8 cellular contexts compared by ENCODE assay signal in the genomic region with DNA sequence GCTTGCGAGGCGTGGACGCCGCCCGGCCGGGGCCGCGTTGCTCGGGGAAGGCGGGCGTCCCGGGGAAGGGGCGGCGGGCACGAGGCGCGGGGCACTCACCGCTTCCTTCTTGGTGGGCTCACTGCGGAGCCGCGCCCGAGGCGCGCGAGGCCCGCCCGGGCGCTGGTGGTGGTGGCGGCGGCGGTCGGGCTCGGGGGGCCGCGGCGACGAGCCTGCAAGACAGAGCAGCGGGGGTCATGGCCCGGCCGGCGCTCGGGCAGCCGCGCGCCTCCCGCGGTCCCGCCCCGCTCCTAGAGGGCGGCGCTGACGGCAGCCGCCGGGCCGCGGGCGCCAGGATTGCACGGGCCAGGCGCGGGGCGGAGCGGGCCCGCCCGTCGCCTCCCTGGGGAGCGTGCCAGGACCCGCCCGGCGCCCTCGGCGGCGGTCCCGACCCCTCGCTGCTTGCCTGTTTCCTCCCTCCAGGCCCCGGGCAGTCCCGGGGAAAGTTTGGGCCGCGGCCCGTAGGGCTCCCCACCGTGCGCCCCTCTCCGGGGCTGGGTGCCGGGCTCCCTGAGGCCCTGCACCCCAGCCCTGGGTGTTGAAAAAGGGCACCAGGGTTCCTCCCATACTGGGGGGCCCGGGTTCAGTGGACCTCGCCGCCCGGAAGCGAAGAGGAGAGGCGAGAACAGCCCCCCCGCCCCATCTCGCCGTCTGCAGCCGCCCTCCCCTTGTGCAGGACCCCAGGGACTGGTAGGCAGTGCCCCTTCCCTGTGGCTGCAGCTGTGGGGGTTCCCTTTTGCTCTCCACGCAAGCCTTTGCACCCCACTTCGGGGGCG. TPM values are rescaled to one million over a fixed set of nuclear protein-coding genes. Genes with fewer than 3 reads are reported as not detected.
A peak's percentile ranks its signal among the peaks of the same experiment; 100 is the strongest.
DNase-seq lines count a peak whose midpoint lies in the region; ATAC-seq and TF ChIP-seq lines count a peak whose summit lies in the region.

A gene (minus strand): TSS at position 270 of the 815 bp plus-strand sequence. CDS start 15,879 bp downstream, outside the sequence.

- no peaks in the 10 kb centered on the region for H3K9me3 Mint-ChIP-seq in H9

- no peak within 1 kb of the TSS for H4K91ac ChIP-seq in H9 (ENCODE audit: insufficient read length, low read depth, low read length)

- H3K36me3 Mint-ChIP-seq in H9 (ENCODE audit: insufficient read depth in 1 of 3, low read depth in 3 of 3): no peaks in the 10 kb centered on the region; a peak in 1 of 7 replicates

- peaks cover 8% of the 10 kb centered on the region for H3K23me2 ChIP-seq in H9 (ENCODE audit: insufficient read length, low read depth, low read length, poor library complexity, severe bottlenecking)

- H3K36me3 ChIP-seq in OCI-LY3 (replicated peaks; ENCODE audit: low read depth, low read length): no peaks in the 10 kb centered on the region
- no peaks in the 10 kb centered on the region for H3K36me3 ChIP-seq in lung (ENCODE audit: control insufficient read depth in 2 of 2, insufficient read depth in 2 of 2, low read length in 2 of 2)
- no peaks in the 10 kb centered on the region for H3K36me3 ChIP-seq in transverse colon

- H3K56ac ChIP-seq in H9 (ENCODE audit: insufficient read length, low read depth, low read length): no peak within 1 kb of the TSS

- no peak within 1 kb of the TSS for H4K8ac ChIP-seq in H9 (replicated peaks; ENCODE audit: insufficient read length, low read depth, low read length)

- no peak within 1 kb of the TSS for H4K5ac ChIP-seq in H9 (ENCODE audit: insufficient read length, low read depth, low read length)

- H3K4me2 ChIP-seq in H9 (ENCODE audit: insufficient read depth, insufficient read length, low read length) (peak within 1 kb of the TSS; percentile 34), OCI-LY3 (ENCODE audit: low read length) (peak within 1 kb of the TSS; percentile 55)

- no CpG with 5 or more reads among the region's 96 CpGs for WGBS in H9 (ENCODE audit: extremely low coverage, insufficient read length, low lambda C conversion rate)
- WGBS in lung, 2 donors: 6 to 11% methylated on average over 42 to 96 of the region's 96 CpGs
- 7% methylated on average over 60 of the region's 96 CpGs; no CpG with 5 or more reads in 1 of the 2 donors for WGBS in transverse colon (ENCODE audit: low coverage in 1 of 2), 2 donors

- DNase-seq in DMS53 (lab: John Stamatoyannopoulos, UW) (peak; percentile 74), DMS53 treated with DMSO at 0.1 percent for 48 hours (lab: John Stamatoyannopoulos, UW; ENCODE audit: unreplicated experiment) (no peak), H9 (no peak), dorsolateral prefrontal cortex (no peak), lung (ENCODE audit: low spot score) (no peak), transverse colon (peak; percentile 64)

- peaks cover 34% of the 10 kb centered on the region for H3K27me3 Mint-ChIP-seq in H9 (ENCODE audit: low read depth)

- H2AK5ac ChIP-seq in H9 (ENCODE audit: insufficient read length, low read length): no peak within 1 kb of the TSS

- no peak within 1 kb of the TSS for H2BK120ac ChIP-seq in H9 (ENCODE audit: low read depth, low read length, poor library complexity, severe bottlenecking)

- H3K18ac ChIP-seq in H9 (ENCODE audit: insufficient read length, low read depth, low read length): no peak within 1 kb of the TSS

- no peak within 1 kb of the TSS for H2BK5ac ChIP-seq in H9 (ENCODE audit: insufficient read length, low read length)

- H2BK12ac ChIP-seq in H9 (ENCODE audit: insufficient read length, low read depth, low read length): no peak within 1 kb of the TSS

- H3K4me3 ChIP-seq in OCI-LY3 (ENCODE audit: low read length) (no peak within 1 kb of the TSS; the same call in 1 of the 2 replicates), dorsolateral prefrontal cortex (peak within 1 kb of the TSS; percentile 7 to 67 (median 49)), lung (peak within 1 kb of the TSS; percentile 23), transverse colon (peak within 1 kb of the TSS; percentile 44 to 57 (median 49))

- ATAC-seq in lung (ENCODE audit: insufficient read depth, low FRiP score): peak; percentile 58
- no peak for ATAC-seq in HG03025 (IDR thresholded peaks at IDR 0.05; ENCODE audit: low FRiP score, unreplicated experiment)

- intact Hi-C loops in dorsolateral prefrontal cortex (cut with DNase I) (no loop called here), transverse colon (cut with DNase I; ENCODE audit: low total_unique reads) (no loop called here)

- no peak within 1 kb of the TSS for H3K4ac ChIP-seq in H9 (ENCODE audit: low read depth, low read length)

- no peak for TF ChIP-seq POLR2A in transverse colon (IDR thresholded peaks at IDR 0.05)

- H3K27ac ChIP-seq in H9 (ENCODE audit: insufficient read length, low read depth, low read length): no peak within 1 kb of the TSS
- H3K27ac ChIP-seq in OCI-LY3 (ENCODE audit: low read length): no peak within 1 kb of the TSS
- no peak within 1 kb of the TSS for H3K27ac ChIP-seq in dorsolateral prefrontal cortex
- H3K27ac ChIP-seq in lung (ENCODE audit: low read depth in 1 of 2, low read length in 1 of 2): no peak within 1 kb of the TSS
- H3K27ac ChIP-seq in transverse colon: peak within 1 kb of the TSS in 2 of 4 donors; percentile 47 to 50

- no peak for TF ChIP-seq CTCF in H9 (conservative IDR thresholded peaks at IDR 0.05)
- no peak for TF ChIP-seq CTCF in OCI-LY3 (IDR thresholded peaks at IDR 0.05; ENCODE audit: low read depth, low read length)
- TF ChIP-seq CTCF in dorsolateral prefrontal cortex (IDR thresholded peaks at IDR 0.05 in 54 of 56, conservative IDR thresholded peaks at IDR 0.05 in 2 of 56; ENCODE audit: low read depth in 1 of 56, partially characterized antibody in 56 of 56): no peak
- no peak for TF ChIP-seq CTCF in lung (IDR thresholded peaks at IDR 0.05; ENCODE audit: control extremely low read depth, extremely low read depth)
- TF ChIP-seq CTCF in transverse colon (IDR thresholded peaks at IDR 0.05): no peak

- no peak within 1 kb of the TSS for H3K14ac ChIP-seq in H9 (ENCODE audit: insufficient read depth, low read length)

- no peaks in the 10 kb centered on the region for H3K79me1 ChIP-seq in H9 (ENCODE audit: insufficient read depth, low read depth, low read length, poor library complexity, severe bottlenecking)

- H3K9ac ChIP-seq in H9 (ENCODE audit: extremely low read depth, insufficient read length, low read length) (no peak within 1 kb of the TSS), OCI-LY3 (ENCODE audit: low read length) (no peak within 1 kb of the TSS)

- TF ChIP-seq EP300 in transverse colon (IDR thresholded peaks at IDR 0.05; ENCODE audit: low read depth): no peak

- H3K4me1 ChIP-seq in H9 (ENCODE audit: insufficient read depth, low read length) (peaks cover 8% of the 10 kb centered on the region; the same call in 1 of the 2 replicates), OCI-LY3 (ENCODE audit: low read length) (peaks cover 47% of the 10 kb centered on the region), lung (ENCODE audit: control insufficient read depth in 2 of 2, insufficient read depth in 2 of 2, low read length in 2 of 2) (peaks cover 0 to 14% of the 10 kb centered on the region in 2 donors), transverse colon (peaks cover 21 to 47% (median 26%) of the 10 kb centered on the region in 4 donors)

- H3K27ac Mint-ChIP-seq in H9: no peak within 1 kb of the TSS; a peak in 1 of 7 replicates

- H3K27me3 ChIP-seq in H9 (ENCODE audit: insufficient read depth, low read length) (no peaks in the 10 kb centered on the region; the same call in 1 of the 2 replicates), OCI-LY3 (ENCODE audit: low read depth, low read length) (peaks cover 73% of the 10 kb centered on the region), dorsolateral prefrontal cortex (peaks cover 0 to 44% (median 17%) of the 10 kb centered on the region in 45 donors), lung (ENCODE audit: control insufficient read depth, insufficient read depth) (no peaks in the 10 kb centered on the region), transverse colon (peaks cover 59% of the 10 kb centered on the region)

- H3K4me3 Mint-ChIP-seq in H9: peak within 1 kb of the TSS; percentile 79 to 93

- H2BK15ac ChIP-seq in H9 (ENCODE audit: low read depth, low read length): no peak within 1 kb of the TSS

- no peaks in the 10 kb centered on the region for H4K20me1 ChIP-seq in H9 (ENCODE audit: control insufficient read depth, insufficient read depth, insufficient read length)
- 0 out of 2 replicates have a peak, but pooled peaks cover 9% of the 10 kb centered on the region for H4K20me1 ChIP-seq in OCI-LY3 (ENCODE audit: insufficient read depth, low read length)

- no peak within 1 kb of the TSS for H3K23ac ChIP-seq in H9 (ENCODE audit: insufficient read length, low read depth, low read length)

- in situ Hi-C loops in transverse colon (cut with MboI; ENCODE audit: low pct_ligation_motif_present in 1 of 4, low pct_unique_long_range_greater_than_20kb in 1 of 4, low sequenced_read_pairs in 3 of 4): no loop called here

- H3K9me3 ChIP-seq in H9 (ENCODE audit: control insufficient read depth, low read depth, low read length): no peaks in the 10 kb centered on the region
- no peaks in the 10 kb centered on the region for H3K9me3 ChIP-seq in OCI-LY3 (ENCODE audit: insufficient read depth, low read length)
- H3K9me3 ChIP-seq in lung (ENCODE audit: control insufficient read depth in 2 of 2, insufficient read depth in 1 of 2, low read length in 1 of 2): no peaks in the 10 kb centered on the region
- no peaks in the 10 kb centered on the region for H3K9me3 ChIP-seq in transverse colon

- no peak within 1 kb of the TSS for H2AFZ ChIP-seq in H9 (ENCODE audit: low read length)
- no peak within 1 kb of the TSS for H2AFZ ChIP-seq in OCI-LY3 (ENCODE audit: low read depth, low read length)

- H3K4me1 Mint-ChIP-seq in H9: peaks cover 46 to 51% of the 10 kb centered on the region in 2 experiments

- no peak within 1 kb of the TSS for H2BK20ac ChIP-seq in H9 (ENCODE audit: low read depth, low read length, poor library complexity, severe bottlenecking)

- H3T11ph ChIP-seq in H9 (ENCODE audit: low read length): no peak within 1 kb of the TSS

- H3K79me2 ChIP-seq in H9 (ENCODE audit: insufficient read depth, low read length) (no peaks in the 10 kb centered on the region), OCI-LY3 (ENCODE audit: low read length) (no peaks in the 10 kb centered on the region)

RNA-seq across cellular contexts. Expression of the gene that starts here (rescaled TPM):
- 4.9 and 5.6 TPM in 2 replicates for total RNA-seq in H9 (2021)
- 1 to 10 TPM in 116 of 120 experiments, under 1 TPM in 3, not detected in 1; 0.72 to 5.6 (median 2.2) TPM for total RNA-seq in dorsolateral prefrontal cortex
- total RNA-seq in lung: 1 to 10 TPM; 2.8 to 7.9 TPM
- polyA plus RNA-seq in lung: 1 to 10 TPM; 2.6 to 4.0 TPM
- total RNA-seq in transverse colon: 1 to 10 TPM in 1 of 4 donors, under 1 TPM in 1, not detected in 2; 0.27 to 7.0 TPM

Comparison
In these comparisons a context has a peak if more than half of its experiments do, and no peak if none do; other contexts are left out.
1. DNase-seq: peak in DMS53 (single experiment) and transverse colon (single experiment); none in DMS53 treated with DMSO at 0.1 percent for 48 hours (single experiment), H9 (single experiment), dorsolateral prefrontal cortex (0 of 10) and lung (single experiment).